ENCODE assay signal across 8 cellular contexts in genomic region chr9:131394464-131395026, GRCh38. TPM values are rescaled to one million over a fixed set of nuclear protein-coding genes. Genes with fewer than 3 reads are reported as not detected.
A peak's percentile ranks its signal among the peaks of the same experiment; 100 is the strongest.
DNase-seq lines count a peak whose midpoint lies in the region; ATAC-seq and TF ChIP-seq lines count a peak whose summit lies in the region.

No MANE protein-coding gene starts in this region.

- peaks cover 40% of the 10 kb centered on the region for H4K20me1 ChIP-seq in Karpas-422 (ENCODE audit: insufficient read depth, low read depth, low read length)

- TF ChIP-seq CTCF in upper lobe of left lung (IDR thresholded peaks at IDR 0.05) = no peak

- H3K4me1 ChIP-seq in Karpas-422 (ENCODE audit: low read length) (peaks cover 44% of the 10 kb centered on the region), upper lobe of left lung (peaks cover 38 to 53% (median 46%) of the 10 kb centered on the region in 4 donors)

- ATAC-seq in GM21423 (IDR thresholded peaks at IDR 0.05; ENCODE audit: unreplicated experiment) (peak; percentile 20), upper lobe of left lung (ENCODE audit: low FRiP score in 2 of 2) (peak; percentile 54 to 69)

- H3K9me2 ChIP-seq in Karpas-422 (replicated peaks; ENCODE audit: insufficient read depth, low read length) = no peaks in the 10 kb centered on the region

- H2AFZ ChIP-seq in Karpas-422 (ENCODE audit: low read length) = no peak overlapping the region

- 0% methylated on average over 9 to 23 of the region's 61 CpGs for WGBS in upper lobe of left lung, 2 donors

- H3K27me3 ChIP-seq in Karpas-422 (ENCODE audit: low read length) (no peaks in the 10 kb centered on the region), upper lobe of left lung (no peaks in the 10 kb centered on the region)

- H3K79me2 ChIP-seq in Karpas-422 (ENCODE audit: low read length) = peaks cover 50% of the 10 kb centered on the region

- H3K36me3 ChIP-seq in Karpas-422 (ENCODE audit: insufficient read depth, low read length) (peaks cover 17% of the 10 kb centered on the region), upper lobe of left lung (no peaks in the 10 kb centered on the region)

- peak overlapping the region; percentile 98 for H3K4me2 ChIP-seq in Karpas-422 (ENCODE audit: low read depth, low read length, poor library complexity, severe bottlenecking)

- peak overlapping the region; percentile 80 for H3K9ac ChIP-seq in Karpas-422 (ENCODE audit: low read length)

- DNase-seq in COLO668 (lab: John Stamatoyannopoulos, UW; ENCODE audit: unreplicated experiment) (peak; percentile 67), Karpas-422 (peak; percentile 70), activated T-cell treated with anti-CD3 and anti-CD28 coated beads for 4 hours (peak; percentile 30), epithelial cell of prostate (ENCODE audit: low read depth, low spot score) (no peak), myocyte (ENCODE audit: low read depth) (peak; percentile 59), upper lobe of left lung (peak; percentile 44 to 93), NCI-H1930 (lab: John Stamatoyannopoulos, UW) (no peak)

- TF ChIP-seq POLR2A in upper lobe of left lung (IDR thresholded peaks at IDR 0.05) = no peak

- no peaks in the 10 kb centered on the region for H3K9me3 ChIP-seq in Karpas-422 (ENCODE audit: low read length)
- H3K9me3 ChIP-seq in upper lobe of left lung = no peaks in the 10 kb centered on the region

- H3K27ac ChIP-seq in Karpas-422 (ENCODE audit: low read length) = peak overlapping the region; percentile 79
- peak overlapping the region; percentile 96 for H3K27ac ChIP-seq in epithelial cell of prostate
- H3K27ac ChIP-seq in upper lobe of left lung = peak overlapping the region; percentile 94 to 99 (median 98)

- H3K4me3 ChIP-seq in Karpas-422 (ENCODE audit: low read length) (peak overlapping the region; percentile 86), upper lobe of left lung (peak overlapping the region; percentile 62 to 86 (median 80))

- no peak for TF ChIP-seq EP300 in upper lobe of left lung (IDR thresholded peaks at IDR 0.05)

RNA-seq across cellular contexts. Expression of gene PRRC2B, which starts 0.7 kb away (rescaled TPM):
- total RNA-seq in Karpas-422 (2014; rRNA removed; shearing (Covaris generic); ENCODE audit: low replicate concordance) = 83.8 and 87.6 TPM in 2 replicates
- total RNA-seq in myocyte (83.5 and 84.8 TPM in 2 replicates), upper lobe of left lung (100 to 1,000 TPM; 114 to 348 (median 186) TPM)
- 91.1 TPM for polyA plus RNA-seq in myocyte (2012)

Comparison
In these comparisons a context has a peak if more than half of its experiments do, and no peak if none do; other contexts are left out.
1. DNase-seq: peak in COLO668 (single experiment), Karpas-422 (single experiment), activated T-cell treated with anti-CD3 and anti-CD28 coated beads for 4 hours (single experiment), myocyte (single experiment) and upper lobe of left lung (2 of 2); none in epithelial cell of prostate (single experiment) and NCI-H1930 (0 of 2).
2. Peak in every context shown above with its lines, with median percentiles within 50 percentile points of each other: H3K27ac ChIP-seq.